Comparison of ENCODE assay signal across 22 cellular contexts in the genomic region with DNA sequence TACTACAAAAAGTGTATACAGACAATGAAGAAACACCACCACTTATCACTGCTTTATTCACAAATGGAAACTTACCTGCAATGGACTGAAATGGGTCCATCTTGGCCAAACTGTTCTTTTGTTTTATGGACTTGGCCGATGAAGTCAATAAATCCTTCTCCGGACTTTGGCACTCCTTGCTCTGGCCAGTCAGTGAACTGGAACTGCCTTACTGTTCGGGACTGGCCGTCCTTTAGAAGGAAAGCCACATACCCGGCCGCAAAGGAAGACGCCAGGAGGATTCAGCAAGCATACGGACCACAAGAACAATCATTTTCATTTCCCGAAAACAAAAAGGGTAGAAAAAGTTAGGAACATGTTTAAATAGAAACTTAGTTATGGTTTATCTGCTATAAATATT.
DNase-seq lines count a peak whose midpoint lies in the region; ATAC-seq, FAIRE-seq and TF ChIP-seq lines count a peak whose summit lies in the region.
"Had no signal": no experiment of that assay in that cellular context is flagged by ENCODE, and none has a peak within 500 bp of the region (broad histone marks: within the 10 kb centered on the region; RNA-seq: fewer than 3 reads in every experiment).

No MANE protein-coding gene starts in this region.

- H3K9me3 ChIP-seq in kidney (ENCODE audit: control insufficient read depth in 1 of 2, low read length in 2 of 2): no peaks in the 10 kb centered on the region
- no peaks in the 10 kb centered on the region for H3K9me3 ChIP-seq in osteoblast (ENCODE audit: low read depth, low read length)
- H3K9me3 ChIP-seq: A549 had no signal

- peak overlapping the region in 1 of 2 donors; percentile 48 for H3K27ac ChIP-seq in kidney (ENCODE audit: low read depth in 2 of 2, low read length in 2 of 2)
- no peak overlapping the region for H3K27ac ChIP-seq in osteoblast (ENCODE audit: low read depth, low read length)
- H3K27ac ChIP-seq: A549 had no signal

- no peaks in the 10 kb centered on the region for H3K36me3 Mint-ChIP-seq in activated T-cell treated with anti-CD3 and anti-CD28 coated beads, Interleukin-2, amount 50 U/mL, for 24 hours (ENCODE audit: low read depth)
- H3K36me3 Mint-ChIP-seq: CD4-positive, alpha-beta memory T cell had no signal

- H3K79me2 ChIP-seq in osteoblast (ENCODE audit: insufficient read depth, low read length): no peaks in the 10 kb centered on the region

- DNase-seq in epithelial cell of proximal tubule (ENCODE audit: low read depth): no peak
- DNase-seq in kidney: peak; percentile 16
- DNase-seq in left lobe of liver (ENCODE audit: low spot score): no peak
- peak; percentile 14 for DNase-seq in osteoblast (ENCODE audit: insufficient read length, low spot score, missing footprints)
- no peak for DNase-seq in erythroblast (lab: John Stamatoyannopoulos, UW)
- DNase-seq in activated T-cell treated with anti-CD3 and anti-CD28 coated beads, Interleukin-2, amount 50 U/mL, for 24 hours: no peak
- DNase-seq in MV-4-11 (lab: John Stamatoyannopoulos, UW): no peak
- DNase-seq: 8988T; ACHN; AML-193; C1 segment of cervical spinal cord; CD4-positive, alpha-beta memory T cell; COR-L47; DMS153; DND-41; H7; HCEC 1CT had no signal

- no peaks in the 10 kb centered on the region for H3K9me3 Mint-ChIP-seq in activated T-cell treated with anti-CD3 and anti-CD28 coated beads, Interleukin-2, amount 50 U/mL, for 24 hours

- no peak overlapping the region for H3K4me3 Mint-ChIP-seq in activated T-cell treated with anti-CD3 and anti-CD28 coated beads, Interleukin-2, amount 50 U/mL, for 24 hours
- H3K4me3 Mint-ChIP-seq: CD4-positive, alpha-beta memory T cell had no signal

- H3K36me3 ChIP-seq in kidney (ENCODE audit: control insufficient read depth in 1 of 2, insufficient read depth in 2 of 2, low read length in 2 of 2) (no peaks in the 10 kb centered on the region), osteoblast (ENCODE audit: insufficient read depth, low read length) (no peaks in the 10 kb centered on the region)

- H3K4me2 ChIP-seq in osteoblast (ENCODE audit: insufficient read depth, low read length): peak overlapping the region; percentile 1
- H3K4me2 ChIP-seq: A549 had no signal

- H3K4me1 ChIP-seq in kidney (ENCODE audit: control insufficient read depth in 1 of 2, insufficient read depth in 1 of 2, low read depth in 1 of 2, low read length in 2 of 2): peaks cover 2 to 4% of the 10 kb centered on the region in 2 donors
- H3K4me1 ChIP-seq in osteoblast (ENCODE audit: insufficient read depth, low read length): no peaks in the 10 kb centered on the region
- H3K4me1 ChIP-seq: A549 had no signal

- TF ChIP-seq CTCF in epithelial cell of proximal tubule (conservative IDR thresholded peaks at IDR 0.05; ENCODE audit: low read depth, low read length): no peak
- TF ChIP-seq CTCF in kidney (IDR thresholded peaks at IDR 0.05; ENCODE audit: borderline replicate concordance, extremely low read depth, insufficient read depth): no peak
- no peak for TF ChIP-seq CTCF in osteoblast (IDR thresholded peaks at IDR 0.05; ENCODE audit: extremely low read depth, low read depth, low read length)

- H3K27me3 ChIP-seq in osteoblast (ENCODE audit: insufficient read depth, low read length): no peaks in the 10 kb centered on the region

- TF ChIP-seq POLR2A in erythroblast (IDR thresholded peaks at IDR 0.05; ENCODE audit: low read length): no peak

- no peak overlapping the region for H2AFZ ChIP-seq in osteoblast (ENCODE audit: low read length)

- peaks cover 8% of the 10 kb centered on the region for H3K27me3 Mint-ChIP-seq in activated T-cell treated with anti-CD3 and anti-CD28 coated beads, Interleukin-2, amount 50 U/mL, for 24 hours

- H3K27ac Mint-ChIP-seq in activated T-cell treated with anti-CD3 and anti-CD28 coated beads, Interleukin-2, amount 50 U/mL, for 24 hours: no peak overlapping the region
- H3K27ac Mint-ChIP-seq: CD4-positive, alpha-beta memory T cell had no signal

- no peaks in the 10 kb centered on the region for H4K20me1 ChIP-seq in osteoblast (ENCODE audit: insufficient read depth, low read length)

- peak; percentile 58 for ATAC-seq in left lobe of liver
- no peak for ATAC-seq in HG02763 (IDR thresholded peaks at IDR 0.05; ENCODE audit: unreplicated experiment)
- ATAC-seq: A549 had no signal

- no peaks in the 10 kb centered on the region for H3K4me1 Mint-ChIP-seq in activated T-cell treated with anti-CD3 and anti-CD28 coated beads, Interleukin-2, amount 50 U/mL, for 24 hours (ENCODE audit: low read depth)
- H3K4me1 Mint-ChIP-seq: CD4-positive, alpha-beta memory T cell had no signal

- H3K4me3 ChIP-seq in epithelial cell of proximal tubule (ENCODE audit: low read depth, low read length): peak overlapping the region; percentile 21
- H3K4me3 ChIP-seq in kidney (ENCODE audit: low read length in 2 of 2): peak overlapping the region in 1 of 2 donors; percentile 3
- no peak overlapping the region for H3K4me3 ChIP-seq in osteoblast (ENCODE audit: insufficient read depth, low read length)
- H3K4me3 ChIP-seq: A549 had no signal

- H3K9ac ChIP-seq in kidney (ENCODE audit: low read length in 2 of 2): no peak overlapping the region

- FAIRE-seq in kidney (lab: Jason Lieb, UNC): no peak
- FAIRE-seq: A549, G401.6, GM12892, H1 had no signal

- intact Hi-C loops in kidney (cut with DNase I): no loop called here

Comparison
In these comparisons a context has a peak if more than half of its experiments do, and no peak if none do; other contexts are left out.
1. DNase-seq: peak in kidney (single experiment) and osteoblast (single experiment); none in epithelial cell of proximal tubule (single experiment), left lobe of liver (single experiment), erythroblast (0 of 2), activated T-cell treated with anti-CD3 and anti-CD28 coated beads, Interleukin-2, amount 50 U/mL, for 24 hours (single experiment) and MV-4-11 (single experiment).